1 cellular context compared by ENCODE assay signal in genomic region chr17:47709594-47709993, GRCh38.
TF ChIP-seq lines count a peak whose summit lies in the region.

No MANE protein-coding gene starts in this region.

TF ChIP-seq in H1, 55 proteins besides CTCF, POLR2A, EP300 and RAD21:
- TF ChIP-seq TAF1 (IDR thresholded peaks at IDR 0.05; ENCODE audit: low read depth, low read length) (no peak), MAFK (IDR thresholded peaks at IDR 0.05; ENCODE audit: low read depth, low read length) (no peak), CREB1 (IDR thresholded peaks at IDR 0.05) (no peak), FOSL1 (IDR thresholded peaks at IDR 0.05; ENCODE audit: insufficient read depth, low read depth, low read length) (no peak), CHD7 (IDR thresholded peaks at IDR 0.05; ENCODE audit: insufficient replicate concordance, low read length) (no peak), TAF7 (optimal IDR thresholded peaks at IDR 0.05; ENCODE audit: borderline replicate concordance, low read depth, low read length) (no peak), MAX (IDR thresholded peaks at IDR 0.05) (no peak), HDAC2 (IDR thresholded peaks at IDR 0.05; ENCODE audit: borderline replicate concordance in 1 of 2, low read depth in 2 of 2, low read length in 2 of 2) (no peak), CEBPB (IDR thresholded peaks at IDR 0.05; ENCODE audit: low read depth, low read length) (no peak), CHD2 (IDR thresholded peaks at IDR 0.05; ENCODE audit: low read length) (no peak), YY1 (IDR thresholded peaks at IDR 0.05; ENCODE audit: low read depth, low read length) (no peak), RNF2 (IDR thresholded peaks at IDR 0.05; ENCODE audit: borderline replicate concordance, low read depth, low read length, missing control alignments, poor library complexity, severe bottlenecking) (no peak), USF2 (IDR thresholded peaks at IDR 0.05; ENCODE audit: low read length) (no peak), RBBP5 (IDR thresholded peaks at IDR 0.05; ENCODE audit: borderline replicate concordance, low read depth, low read length) (no peak), SRF (IDR thresholded peaks at IDR 0.05; ENCODE audit: low read depth, low read length) (no peak), KDM5A (IDR thresholded peaks at IDR 0.05; ENCODE audit: low read length) (no peak)
- TF ChIP-seq, protein P1, sequence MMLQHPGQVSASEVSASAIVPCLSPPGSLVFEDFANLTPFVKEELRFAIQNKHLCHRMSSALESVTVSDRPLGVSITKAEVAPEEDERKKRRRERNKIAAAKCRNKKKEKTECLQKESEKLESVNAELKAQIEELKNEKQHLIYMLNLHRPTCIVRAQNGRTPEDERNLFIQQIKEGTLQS (IDR thresholded peaks at IDR 0.05; ENCODE audit: insufficient read depth, low read depth, low read length): no peak
